Comparison of ENCODE assay signal across 8 cellular contexts in genomic region chr3:37492977-37493471, GRCh38. TPM values are rescaled to one million over a fixed set of nuclear protein-coding genes. Genes with fewer than 3 reads are reported as not detected.
DNase-seq lines count a peak whose midpoint lies in the region; ATAC-seq, FAIRE-seq and TF ChIP-seq lines count a peak whose summit lies in the region.

No MANE protein-coding gene starts in this region.

- peak overlapping the region; percentile 75 for H3K27ac ChIP-seq in neutrophil

- no peaks in the 10 kb centered on the region for H3K27me3 ChIP-seq in bronchial epithelial cell (ENCODE audit: control insufficient read depth, insufficient read depth, low read length)
- no peaks in the 10 kb centered on the region for H3K27me3 ChIP-seq in neutrophil

- H3K4me1 Mint-ChIP-seq in immature natural killer cell = no peaks in the 10 kb centered on the region

- no peaks in the 10 kb centered on the region for H3K9me3 ChIP-seq in neutrophil

- no peak overlapping the region for H3K4me3 ChIP-seq in bronchial epithelial cell (ENCODE audit: low read depth, low read length)
- no peak overlapping the region for H3K4me3 ChIP-seq in neutrophil (ENCODE audit: low read depth in 1 of 2, low read length in 1 of 2)

- H3K9me3 Mint-ChIP-seq in immature natural killer cell = no peaks in the 10 kb centered on the region

- no peak for TF ChIP-seq CTCF in bronchial epithelial cell (IDR thresholded peaks at IDR 0.05; ENCODE audit: insufficient read depth, low read length, severe bottlenecking)
- TF ChIP-seq CTCF in neutrophil (IDR thresholded peaks at IDR 0.05) = no peak

- peaks cover 1 to 8% (median 2%) of the 10 kb centered on the region in 3 donors for H3K27me3 Mint-ChIP-seq in immature natural killer cell (ENCODE audit: low read depth in 3 of 3)

- no peak overlapping the region for H3K4me3 Mint-ChIP-seq in immature natural killer cell

- H3K36me3 ChIP-seq in bronchial epithelial cell (ENCODE audit: control insufficient read depth, insufficient read depth, low read length) (no peaks in the 10 kb centered on the region), neutrophil (peaks cover 13% of the 10 kb centered on the region)

- ATAC-seq in HG03571 (IDR thresholded peaks at IDR 0.05; ENCODE audit: unreplicated experiment) (no peak), HG02870 (IDR thresholded peaks at IDR 0.05; ENCODE audit: unreplicated experiment) (no peak)

- FAIRE-seq in bronchial epithelial cell (lab: Jason Lieb, UNC) = no peak

- no peaks in the 10 kb centered on the region for H3K36me3 Mint-ChIP-seq in immature natural killer cell

- H3K27ac Mint-ChIP-seq in immature natural killer cell = no peak overlapping the region

- peak; percentile 46 for DNase-seq in EH (ENCODE audit: low read depth)
- peak; percentile 53 for DNase-seq in NCI-H1436 treated with DMSO at 0.1 percent for 48 hours (lab: John Stamatoyannopoulos, UW)
- peak; percentile 8 for DNase-seq in bronchial epithelial cell (ENCODE audit: low read depth)
- no peak for DNase-seq in immature natural killer cell
- DNase-seq in activated CD8-positive, alpha-beta memory T cell treated with anti-CD3 and anti-CD28 coated beads for 24 hours = no peak

- H3K4me1 ChIP-seq in neutrophil (ENCODE audit: control insufficient read depth in 1 of 2, insufficient read depth in 1 of 2, low read depth in 1 of 2, low read length in 1 of 2) = peaks cover 29% of the 10 kb centered on the region in 2 experiments

RNA-seq across cellular contexts. Expression of gene ITGA9, which starts 41.1 kb away (rescaled TPM):
- total RNA-seq in bronchial epithelial cell = under 0.01 TPM in 1 of 2 replicates, not detected in the other
- polyA plus RNA-seq in immature natural killer cell = not detected

Comparison
In these comparisons a context has a peak if more than half of its experiments do, and no peak if none do; other contexts are left out.
1. DNase-seq: peak in EH (single experiment), NCI-H1436 treated with DMSO at 0.1 percent for 48 hours (single experiment) and bronchial epithelial cell (single experiment); none in immature natural killer cell (0 of 3) and activated CD8-positive, alpha-beta memory T cell treated with anti-CD3 and anti-CD28 coated beads for 24 hours (single experiment).